ENCODE assay signal across 21 cellular contexts in genomic region chr12:109120095-109120494, GRCh38. TPM values are rescaled to one million over a fixed set of nuclear protein-coding genes. Genes with fewer than 3 reads are reported as not detected.
DNase-seq lines count a peak whose midpoint lies in the region; ATAC-seq and TF ChIP-seq lines count a peak whose summit lies in the region.
"Had no signal": no experiment of that assay in that cellular context is flagged by ENCODE, and none has a peak within 500 bp of the region (broad histone marks: within the 10 kb centered on the region; RNA-seq: fewer than 3 reads in every experiment).

No MANE protein-coding gene starts in this region.

- H3F3A ChIP-seq in neural progenitor cell (ENCODE audit: low read depth), result no peaks in the 10 kb centered on the region

- H3K4me1 ChIP-seq in HEK293 (ENCODE audit: control insufficient read depth, insufficient read depth, low read length) (no peaks in the 10 kb centered on the region), adipocyte (ENCODE audit: control insufficient read depth, insufficient read depth, low read length) (peaks cover 35% of the 10 kb centered on the region), neural progenitor cell (peaks cover 15% of the 10 kb centered on the region), sigmoid colon (peaks cover 0 to 43% (median 36%) of the 10 kb centered on the region in 4 donors), A673 (ENCODE audit: insufficient read depth, low read length, poor library complexity, severe bottlenecking) (no peaks in the 10 kb centered on the region)

- peaks cover 17% of the 10 kb centered on the region for H3K4me1 Mint-ChIP-seq in neural progenitor cell

- no peaks in the 10 kb centered on the region for H3K27me3 Mint-ChIP-seq in neural progenitor cell (ENCODE audit: insufficient read depth, low read depth)
- H3K27me3 Mint-ChIP-seq: B cell had no signal

- no peak for DNase-seq in adipocyte (ENCODE audit: low read depth)
- DNase-seq in neural progenitor cell (ENCODE audit: low spot score), result no peak
- DNase-seq in sigmoid colon, result peak; percentile 33
- DNase-seq in A673 (ENCODE audit: low spot score), result no peak
- no peak for DNase-seq in activated CD4-positive, alpha-beta T cell treated with anti-CD3 and anti-CD28 coated beads for 1 hour
- no peak for DNase-seq in NCI-H1048 (lab: John Stamatoyannopoulos, UW)
- DNase-seq: CD8-positive, alpha-beta memory T cell; DMS79 treated with DMSO at 0.1 percent for 48 hours; GF-D8; HCEC 1CT; Karpas-422; MV-4-11; NCI-H2029; NCI-H446; NCI-H524 treated with DMSO at 0.1 percent for 48 hours; NCI-H774; SJCRH30 had no signal

- CTCF ChIA-PET in HEK293 (lab: Yijun Ruan, JAX) (interaction anchor here (0.6 to 1.7 kb wide), 5 partner anchors 8 to 43 kb away, joined by 3 to 4 read pairs (median 3); no protein-coding TSS in a partner anchor), A673 (lab: Charles Lee) (no interaction called here)

- peak overlapping the region; percentile 94 for H3K27ac Mint-ChIP-seq in neural progenitor cell
- H3K27ac Mint-ChIP-seq: B cell; CD8-positive, alpha-beta memory T cell had no signal

- no peaks in the 10 kb centered on the region for H3K9me3 Mint-ChIP-seq in neural progenitor cell
- H3K9me3 Mint-ChIP-seq: CD8-positive, alpha-beta memory T cell had no signal

- H3K36me3 ChIP-seq in HEK293 (ENCODE audit: control insufficient read depth in 2 of 2, insufficient read depth in 1 of 2, low read length in 2 of 2) (no peaks in the 10 kb centered on the region), adipocyte (ENCODE audit: control insufficient read depth, insufficient read depth, low read length, severe bottlenecking) (no peaks in the 10 kb centered on the region), neural progenitor cell (no peaks in the 10 kb centered on the region), sigmoid colon (no peaks in the 10 kb centered on the region), A673 (ENCODE audit: insufficient read depth, low read length, poor library complexity, severe bottlenecking) (no peaks in the 10 kb centered on the region)
- H3K36me3 ChIP-seq: SJCRH30 had no signal

- WGBS in sigmoid colon, 2 donors, result 76 to 88% methylated on average over 2 of the region's 2 CpGs

- H3K27ac ChIP-seq in HEK293 (ENCODE audit: extremely low read depth, low read depth, low read length) (no peak overlapping the region), neural progenitor cell (no peak overlapping the region), sigmoid colon (peak overlapping the region; percentile 58 to 94 (median 92)), A673 (ENCODE audit: low read depth, low read length, poor library complexity, severe bottlenecking) (no peak overlapping the region)
- H3K27ac ChIP-seq: C4-2B, SJCRH30 had no signal

- no peak overlapping the region for H2AFZ ChIP-seq in neural progenitor cell (replicated peaks)

- no peak for ATAC-seq in HG03432 (IDR thresholded peaks at IDR 0.05; ENCODE audit: unreplicated experiment)

- H4K20me1 ChIP-seq in neural progenitor cell (ENCODE audit: low read depth), result no peaks in the 10 kb centered on the region

- BruUV-seq in A673 (replicated peaks; lab: Mats Ljungman, UMichigan), result no TSS peak

- no peaks in the 10 kb centered on the region for H3K79me2 ChIP-seq in neural progenitor cell (ENCODE audit: low read depth)

- H3K27me3 ChIP-seq in adipocyte (replicated peaks; ENCODE audit: control insufficient read depth, insufficient read depth, low read length) (no peaks in the 10 kb centered on the region), neural progenitor cell (no peaks in the 10 kb centered on the region), sigmoid colon (no peaks in the 10 kb centered on the region), A673 (replicated peaks; ENCODE audit: insufficient read depth, low read depth, low read length, poor library complexity) (no peaks in the 10 kb centered on the region)
- H3K27me3 ChIP-seq: SJCRH30 had no signal

- POLR2A ChIA-PET in HEK293 (lab: Yijun Ruan, JAX) (no interaction called here), A673 (lab: Charles Lee; ENCODE audit: low non-redundant PET) (no interaction called here)

- H3K9me3 ChIP-seq in HEK293 (ENCODE audit: control insufficient read depth, insufficient read depth, low read depth, low read length), result no peaks in the 10 kb centered on the region
- no peaks in the 10 kb centered on the region for H3K9me3 ChIP-seq in adipocyte (ENCODE audit: control insufficient read depth, low read length)
- no peaks in the 10 kb centered on the region for H3K9me3 ChIP-seq in neural progenitor cell (ENCODE audit: low read depth)
- no peaks in the 10 kb centered on the region for H3K9me3 ChIP-seq in sigmoid colon
- no peaks in the 10 kb centered on the region for H3K9me3 ChIP-seq in A673 (ENCODE audit: low read depth, low read length, poor library complexity, severe bottlenecking)
- H3K9me3 ChIP-seq: SJCRH30 had no signal

- no peak overlapping the region for H3K4me3 ChIP-seq in HEK293 (ENCODE audit: low read depth, low read length)
- H3K4me3 ChIP-seq in adipocyte (ENCODE audit: low read length), result no peak overlapping the region
- no peak overlapping the region for H3K4me3 ChIP-seq in neural progenitor cell
- no peak overlapping the region for H3K4me3 ChIP-seq in sigmoid colon
- H3K4me3 ChIP-seq in A673 (ENCODE audit: low read depth, low read length, poor library complexity, severe bottlenecking), result no peak overlapping the region
- H3K4me3 ChIP-seq: SJCRH30 had no signal

- H3K36me3 Mint-ChIP-seq in neural progenitor cell, result peaks cover 3% of the 10 kb centered on the region

- TF ChIP-seq CTCF in HEK293 (tag by site-specific recombination; IDR thresholded peaks at IDR 0.05) (no peak), neural progenitor cell (IDR thresholded peaks at IDR 0.05) (no peak), sigmoid colon (IDR thresholded peaks at IDR 0.05) (no peak), A673 (conservative IDR thresholded peaks at IDR 0.05; ENCODE audit: low read depth, low read length) (no peak)

- H3K4me3 Mint-ChIP-seq in neural progenitor cell, result no peak overlapping the region
- H3K4me3 Mint-ChIP-seq: B cell; CD8-positive, alpha-beta memory T cell had no signal

- intact Hi-C loops in sigmoid colon (cut with DNase I), result no loop called here
- intact Hi-C loops in A673 (cut with micrococcal nuclease; ENCODE audit: unreplicated experiment), result no loop called here

- H3K4me2 ChIP-seq in neural progenitor cell, result no peak overlapping the region

- TF ChIP-seq POLR2A in sigmoid colon (IDR thresholded peaks at IDR 0.05), result no peak

- TF ChIP-seq EP300 in sigmoid colon (IDR thresholded peaks at IDR 0.05), result no peak

- H3K9ac ChIP-seq in adipocyte (ENCODE audit: low read length), result peak overlapping the region; percentile 24
- H3K9ac ChIP-seq in neural progenitor cell, result no peak overlapping the region

TF ChIP-seq in HEK293, 187 proteins besides CTCF, POLR2A, EP300 and RAD21:
- no peak for TF ChIP-seq ZNF692 (tag by site-specific recombination; IDR thresholded peaks at IDR 0.05)
- TF ChIP-seq ZNF239 (tag by site-specific recombination; IDR thresholded peaks at IDR 0.05), result peak; percentile 93

RNA-seq across cellular contexts. Expression of gene ACACB, which starts 3.7 kb away (rescaled TPM):
- total RNA-seq in neural progenitor cell (ENCODE audit: low replicate concordance) (2.4 and 5.0 TPM in 2 replicates), sigmoid colon (100 to 1,000 TPM; 116 to 295 (median 161) TPM), A673 (2021) (8.2 and 10.1 TPM in 2 replicates)
- 10 to 100 TPM in 1 of 3 donors, 1 to 10 TPM in 2; 5.3 to 36.0 (median 5.4) TPM for polyA plus RNA-seq in sigmoid colon

RNA-seq across cellular contexts. Expression of gene UNG, which starts 22.7 kb away (rescaled TPM):
- 71.0 and 132 TPM in 2 replicates for total RNA-seq in neural progenitor cell (ENCODE audit: low replicate concordance)
- total RNA-seq in sigmoid colon, result 10 to 100 TPM; 11.9 to 17.1 (median 12.1) TPM
- 10 to 100 TPM; 27.0 to 34.8 (median 28.9) TPM for polyA plus RNA-seq in sigmoid colon
- total RNA-seq in A673 (2021), result 53.2 and 58.5 TPM in 2 replicates

RNA-seq across cellular contexts. Expression of gene ALKBH2, which starts 26.8 kb away (rescaled TPM):
- total RNA-seq in neural progenitor cell (ENCODE audit: low replicate concordance) (18.5 TPM in 2 replicates), sigmoid colon (10 to 100 TPM; 11.6 to 29.3 (median 16.5) TPM), A673 (2021) (40.6 and 44.5 TPM in 2 replicates)
- polyA plus RNA-seq in sigmoid colon, result 10 to 100 TPM in 2 of 3 donors, 1 to 10 TPM in 1; 5.3 to 17.9 (median 14.4) TPM

Comparison
In these comparisons a context has a peak if more than half of its experiments do, and no peak if none do; other contexts are left out.
1. H3K27ac ChIP-seq: peak in sigmoid colon (4 of 4); none in HEK293 (single experiment), neural progenitor cell (single experiment) and A673 (single experiment).
2. RNA of gene ACACB, which starts 3.7 kb away (total RNA-seq): 116 to 295 TPM in sigmoid colon; 8.2 to 10.1 TPM in A673 and 2.4 to 5.0 TPM in neural progenitor cell; every median in the first group is over 10 times any median in the second.